Comparison of ENCODE assay signal across 8 cellular contexts in genomic region chr6:36623547-36624459, GRCh38.
DNase-seq lines count a peak whose midpoint lies in the region; ATAC-seq lines count a peak whose summit lies in the region.

No MANE protein-coding gene starts in this region.

- peak; percentile 61 for ATAC-seq in HG02885 (IDR thresholded peaks at IDR 0.05; ENCODE audit: poor library complexity, unreplicated experiment)
- ATAC-seq in HG02938 (IDR thresholded peaks at IDR 0.05; ENCODE audit: unreplicated experiment), result no peak

- H3K27me3 ChIP-seq in layer of hippocampus (ENCODE audit: control insufficient read depth, insufficient read depth, low read length), result no peaks in the 10 kb centered on the region

- peak overlapping the region; percentile 60 for H3K27ac ChIP-seq in layer of hippocampus (ENCODE audit: low read depth, low read length)

- peak; percentile 80 for DNase-seq in EL
- DNase-seq in NCI-H2196 treated with DMSO at 0.1 percent for 48 hours (lab: John Stamatoyannopoulos, UW; ENCODE audit: unreplicated experiment), result peak; percentile 78
- peak; percentile 51 for DNase-seq in activated CD4-positive, CD25-positive, alpha-beta regulatory T cell treated with anti-CD3 and anti-CD28 coated beads, Interleukin-2, amount 50 U/mL, for 16 hours (ENCODE audit: low read depth, low spot score)
- DNase-seq in cerebellar cortex (ENCODE audit: low spot score), result peak; percentile 85
- DNase-seq in stimulated activated CD4-positive, alpha-beta T cell treated with anti-CD3 and anti-CD28 coated beads, Interleukin-2, amount 100 ng/mL, for 4 hours (ENCODE audit: low read depth), result peak; percentile 66
